ENCODE assay signal across 1 cellular context in genomic region chr17:19407601-19408380, GRCh38.
TF ChIP-seq lines count a peak whose summit lies in the region.

No MANE protein-coding gene starts in this region.

TF ChIP-seq in GM23338, 12 proteins besides CTCF, POLR2A, EP300 and RAD21 (continued from another document):
- TF ChIP-seq ZNF462 (CRISPR knock-in tag; IDR thresholded peaks at IDR 0.05) (no peak), EZH2phosphoT487 (IDR thresholded peaks at IDR 0.05; ENCODE audit: unreplicated experiment) (no peak)
